ENCODE assay signal across 7 cellular contexts in genomic region chr19:32941273-32941672, GRCh38. TPM values are rescaled to one million over a fixed set of nuclear protein-coding genes. Genes with fewer than 3 reads are reported as not detected.
DNase-seq lines count a peak whose midpoint lies in the region; TF ChIP-seq lines count a peak whose summit lies in the region.
"Not testable (repeated sequence)": the region's sequence is repeated elsewhere in the genome, so short reads cannot be mapped to it uniquely, and the experiment has no call there.

No MANE protein-coding gene starts in this region.

- H3K4me1 ChIP-seq in prostate gland (replicated peaks), result not testable (repeated sequence)

- H3K4me3 ChIP-seq in AG04450 (ENCODE audit: low read depth, low read length); foreskin fibroblast (ENCODE audit: low read depth in 1 of 2, low read length in 2 of 2); prostate gland: not testable (repeated sequence)

- H3K27me3 ChIP-seq in AG04450 (ENCODE audit: control insufficient read depth, insufficient read depth, low read length); prostate gland (replicated peaks; ENCODE audit: insufficient read depth): not testable (repeated sequence)

- H3K27ac ChIP-seq in AG04450 (ENCODE audit: low read depth, low read length), result peak overlapping the region; percentile 21
- H3K27ac ChIP-seq in prostate gland, result peak overlapping the region in 1 of 2 donors; percentile 6

- not testable (repeated sequence) for DNase-seq in AG04450 (ENCODE audit: low read depth, low spot score)
- DNase-seq in HCEC 1CT (peak; percentile 11), NCI-H2196 treated with DMSO at 0.1 percent for 48 hours (lab: John Stamatoyannopoulos, UW; ENCODE audit: unreplicated experiment) (peak; percentile 5), amniotic epithelial cell (ENCODE audit: low read depth) (peak; percentile 10), fibroblast of gingiva (ENCODE audit: low read depth) (peak; percentile 78), foreskin fibroblast (peak; percentile 8 to 30), prostate gland (ENCODE audit: low spot score) (peak; percentile 49)

- POLR2A ChIA-PET in AG04450 (lab: Yijun Ruan, JAX), result interaction anchor here (0.6 to 1.0 kb wide), 2 partner anchors 30 to 110 kb away, joined by 3 to 4 read pairs; no protein-coding TSS in a partner anchor

- WGBS in prostate gland, result 49% methylated on average over 5 of the region's 5 CpGs

- intact Hi-C loops in prostate gland (cut with DNase I), result not testable (repeated sequence)

- CTCF ChIA-PET in AG04450 (lab: Charles Lee), result interaction anchor here (1.2 kb wide), 1 partner anchor 35 kb away, joined by 4 read pairs; no protein-coding TSS in a partner anchor

- TF ChIP-seq CTCF in AG04450 (IDR thresholded peaks at IDR 0.05; ENCODE audit: low read depth, low read length); foreskin fibroblast (IDR thresholded peaks at IDR 0.05; ENCODE audit: low read depth, low read length); prostate gland (IDR thresholded peaks at IDR 0.05): not testable (repeated sequence)

- not testable (repeated sequence) for H3K9me3 ChIP-seq in AG04450 (ENCODE audit: control insufficient read depth, insufficient read depth, low read length); prostate gland

- not testable (repeated sequence) for H3K36me3 ChIP-seq in prostate gland

- TF ChIP-seq POLR2A in prostate gland (IDR thresholded peaks at IDR 0.05), result not testable (repeated sequence)

RNA-seq across cellular contexts. Expression of gene CEP89, which starts 30.5 kb away (rescaled TPM):
- polyA plus RNA-seq in AG04450 (2011; rRNA removed), result 12.3 and 13.9 TPM in 2 replicates
- polyA minus RNA-seq in AG04450 (2011; rRNA and poly(A)+ RNA removed), result 24.3 and 27.2 TPM in 2 replicates
- total RNA-seq in prostate gland, result 10 to 100 TPM; 19.3 to 20.6 TPM

RNA-seq across cellular contexts. Expression of gene FAAP24, which starts 30.8 kb away (rescaled TPM):
- polyA plus RNA-seq in AG04450 (2011; rRNA removed), result 1.6 and 1.8 TPM in 2 replicates
- 1.00 and 2.3 TPM in 2 replicates for polyA minus RNA-seq in AG04450 (2011; rRNA and poly(A)+ RNA removed)
- total RNA-seq in prostate gland, result 1 to 10 TPM; 4.3 to 8.3 TPM
